In the genomic region with DNA sequence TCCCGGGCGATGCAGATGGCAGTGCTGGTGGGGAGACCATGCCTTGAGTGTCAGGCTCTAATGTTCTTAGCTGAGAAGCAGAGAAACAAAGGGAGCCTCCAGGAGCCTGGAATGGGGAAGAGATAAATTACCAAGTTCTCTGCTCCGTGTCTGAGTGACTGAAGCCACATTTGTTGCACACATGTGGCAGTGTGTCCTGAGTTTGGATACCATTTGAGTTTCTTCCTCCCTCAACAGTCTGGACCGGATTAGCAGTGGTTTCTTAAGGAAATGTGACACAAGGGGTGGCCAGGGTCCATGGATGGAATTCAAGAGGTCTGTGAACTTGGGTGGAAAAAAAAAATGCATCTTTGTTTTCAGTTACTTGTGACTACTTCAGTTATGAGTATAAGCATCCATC, we compare ENCODE assay signal across 17 cellular contexts.
"Had no signal": no experiment of that assay in that cellular context is flagged by ENCODE, and none has a peak within 500 bp of the region (broad histone marks: within the 10 kb centered on the region; RNA-seq: fewer than 3 reads in every experiment).

No MANE protein-coding gene starts in this region.

- H3K9me3 Mint-ChIP-seq: memory B cell; naive B cell; nephron progenitor cell; stimulated activated effector memory CD8-positive, alpha-beta T cell treated with anti-CD3 and anti-CD28 coated beads, Interleukin-12 subunit alpha, Interleukin-12 subunit beta, amount 100 ng/mL, for 72 hours; type B pancreatic cell had no signal

- H3K27me3 ChIP-seq: dorsolateral prefrontal cortex, esophagus muscularis mucosa, ovary, sigmoid colon, stomach, testis, tibial artery had no signal

- H3K4me3 Mint-ChIP-seq: memory B cell; naive B cell; nephron progenitor cell; stimulated activated effector memory CD8-positive, alpha-beta T cell treated with anti-CD3 and anti-CD28 coated beads, Interleukin-12 subunit alpha, Interleukin-12 subunit beta, amount 100 ng/mL, for 72 hours; type B pancreatic cell had no signal

- H3K36me3 Mint-ChIP-seq: memory B cell; naive B cell; stimulated activated effector memory CD8-positive, alpha-beta T cell treated with anti-CD3 and anti-CD28 coated beads, Interleukin-12 subunit alpha, Interleukin-12 subunit beta, amount 100 ng/mL, for 72 hours; type B pancreatic cell had no signal

- H3K9me3 ChIP-seq: esophagus muscularis mucosa, mucosa of descending colon, ovary, psoas muscle, sigmoid colon, stomach, testis, tibial artery had no signal

- H3K27ac Mint-ChIP-seq: memory B cell; naive B cell; nephron progenitor cell; stimulated activated effector memory CD8-positive, alpha-beta T cell treated with anti-CD3 and anti-CD28 coated beads, Interleukin-12 subunit alpha, Interleukin-12 subunit beta, amount 100 ng/mL, for 72 hours; type B pancreatic cell had no signal

- H3K36me3 ChIP-seq: ovary, sigmoid colon, tibial artery had no signal

- H3K4me3 ChIP-seq: dorsolateral prefrontal cortex, esophagus muscularis mucosa, lung, mucosa of descending colon, ovary, psoas muscle, sigmoid colon, stomach, testis, tibial artery had no signal

- H3K4me1 ChIP-seq: psoas muscle, sigmoid colon, tibial artery had no signal

- H3K27ac ChIP-seq: esophagus muscularis mucosa, ovary, psoas muscle, sigmoid colon, stomach, testis, tibial artery had no signal

- DNase-seq: kidney, occipital lobe, psoas muscle, sigmoid colon had no signal

- H3K27me3 Mint-ChIP-seq: memory B cell, naive B cell, type B pancreatic cell had no signal
